ENCODE assay signal across 8 cellular contexts in genomic region chr2:232327089-232328037, GRCh38. TPM values are rescaled to one million over a fixed set of nuclear protein-coding genes. Genes with fewer than 3 reads are reported as not detected.
A peak's percentile ranks its signal among the peaks of the same experiment; 100 is the strongest.
DNase-seq lines count a peak whose midpoint lies in the region; ATAC-seq and TF ChIP-seq lines count a peak whose summit lies in the region.

No MANE protein-coding gene starts in this region.

- H3K27ac Mint-ChIP-seq in CD4-positive, alpha-beta memory T cell, result peak overlapping the region in 4 of 7 donors; percentile 41 to 77 (median 52)
- no peak overlapping the region for H3K27ac Mint-ChIP-seq in activated CD4-positive, alpha-beta memory T cell treated with anti-CD3 and anti-CD28 coated beads, Interleukin-2, amount 10 ng/mL, durations not matched to agents 7 days and 5 days
- peak overlapping the region in 1 of 2 donors; percentile 33 for H3K27ac Mint-ChIP-seq in effector memory CD8-positive, alpha-beta T cell
- no peak overlapping the region for H3K27ac Mint-ChIP-seq in mesothelial cell of epicardium

- no peaks in the 10 kb centered on the region for H3K36me3 ChIP-seq in CD4-positive, alpha-beta memory T cell (ENCODE audit: insufficient read depth, low read length)

- CTCF ChIA-PET in CD4-positive, alpha-beta memory T cell (lab: Charles Lee; ENCODE audit: partially characterized antibody), result interaction anchor here (0.9 to 5.3 kb wide), 18 partner anchors 9 to 421 kb away, joined by 3 to 52 read pairs (median 4); partner anchors contain the start of gene NPPC
- CTCF ChIA-PET in activated CD4-positive, alpha-beta memory T cell treated with anti-CD3 and anti-CD28 coated beads, Interleukin-2, amount 10 ng/mL, durations not matched to agents 7 days and 5 days (lab: Charles Lee), result interaction anchor here (0.6 to 4.6 kb wide), 16 partner anchors 11 to 427 kb away, joined by 3 to 29 read pairs (median 5); partner anchors contain the start of gene NPPC

- peaks cover 7 to 24% (median 10%) of the 10 kb centered on the region in 4 donors for H3K4me1 Mint-ChIP-seq in CD4-positive, alpha-beta memory T cell
- peaks cover 4% of the 10 kb centered on the region for H3K4me1 Mint-ChIP-seq in activated CD4-positive, alpha-beta memory T cell treated with anti-CD3 and anti-CD28 coated beads, Interleukin-2, amount 10 ng/mL, durations not matched to agents 7 days and 5 days
- peaks cover 7 to 8% of the 10 kb centered on the region in 2 donors for H3K4me1 Mint-ChIP-seq in effector memory CD8-positive, alpha-beta T cell (ENCODE audit: low read depth in 2 of 2)
- peaks cover 6% of the 10 kb centered on the region for H3K4me1 Mint-ChIP-seq in mesothelial cell of epicardium

- peak; percentile 46 for ATAC-seq in GM19467 (IDR thresholded peaks at IDR 0.05; ENCODE audit: unreplicated experiment)
- peak; percentile 96 for ATAC-seq in effector memory CD8-positive, alpha-beta T cell (replicated peaks)
- no peak for ATAC-seq in GM18519 (IDR thresholded peaks at IDR 0.05; ENCODE audit: low FRiP score, unreplicated experiment)

- peaks cover 13% of the 10 kb centered on the region for H3K4me1 ChIP-seq in CD4-positive, alpha-beta memory T cell (ENCODE audit: insufficient read depth, low read length)

- H3K9me3 ChIP-seq in CD4-positive, alpha-beta memory T cell (ENCODE audit: control insufficient read depth in 1 of 2, low read length in 2 of 2), result no peaks in the 10 kb centered on the region

- H3K9me3 Mint-ChIP-seq in CD4-positive, alpha-beta memory T cell, result no peaks in the 10 kb centered on the region
- H3K9me3 Mint-ChIP-seq in activated CD4-positive, alpha-beta memory T cell treated with anti-CD3 and anti-CD28 coated beads, Interleukin-2, amount 10 ng/mL, durations not matched to agents 7 days and 5 days, result no peaks in the 10 kb centered on the region
- no peaks in the 10 kb centered on the region for H3K9me3 Mint-ChIP-seq in effector memory CD8-positive, alpha-beta T cell
- H3K9me3 Mint-ChIP-seq in mesothelial cell of epicardium, result no peaks in the 10 kb centered on the region

- intact Hi-C loops in CD4-positive, alpha-beta memory T cell (cut with micrococcal nuclease), result loop anchor here (1.0 kb wide), 3 partner anchors 35 to 421 kb away; no protein-coding TSS in a partner anchor

- H3K27ac ChIP-seq in CD4-positive, alpha-beta memory T cell (ENCODE audit: low read depth, low read length), result no peak overlapping the region

- no peaks in the 10 kb centered on the region for H3K27me3 Mint-ChIP-seq in CD4-positive, alpha-beta memory T cell
- H3K27me3 Mint-ChIP-seq in activated CD4-positive, alpha-beta memory T cell treated with anti-CD3 and anti-CD28 coated beads, Interleukin-2, amount 10 ng/mL, durations not matched to agents 7 days and 5 days, result no peaks in the 10 kb centered on the region
- no peaks in the 10 kb centered on the region for H3K27me3 Mint-ChIP-seq in effector memory CD8-positive, alpha-beta T cell
- H3K27me3 Mint-ChIP-seq in mesothelial cell of epicardium (ENCODE audit: low read depth), result no peaks in the 10 kb centered on the region

- peak; percentile 73 to 85 (median 77) for DNase-seq in CD4-positive, alpha-beta memory T cell
- DNase-seq in MV-4-11 (lab: John Stamatoyannopoulos, UW) (peak; percentile 53), mesothelial cell of epicardium (ENCODE audit: low spot score in 2 of 2, unreplicated experiment in 2 of 2) (peak; percentile 40 to 89)
- peak; percentile 87 for DNase-seq in activated CD4-positive, alpha-beta memory T cell treated with anti-CD3 and anti-CD28 coated beads, Interleukin-2, amount 10 ng/mL, durations not matched to agents 7 days and 5 days
- peak; percentile 85 to 92 (median 85) for DNase-seq in effector memory CD8-positive, alpha-beta T cell
- peak; percentile 72 to 73 for DNase-seq in stimulated activated CD8-positive, alpha-beta memory T cell treated with anti-CD3 and anti-CD28 coated beads, Interleukin-4, amount 100 ng/mL, for 1 hour (ENCODE audit: low read depth in 2 of 2, low spot score in 1 of 2)

- H3K36me3 Mint-ChIP-seq in CD4-positive, alpha-beta memory T cell, result peaks cover 0 to 2% of the 10 kb centered on the region in 2 donors
- no peaks in the 10 kb centered on the region for H3K36me3 Mint-ChIP-seq in activated CD4-positive, alpha-beta memory T cell treated with anti-CD3 and anti-CD28 coated beads, Interleukin-2, amount 10 ng/mL, durations not matched to agents 7 days and 5 days (ENCODE audit: low read depth)
- peaks cover 7% of the 10 kb centered on the region for H3K36me3 Mint-ChIP-seq in effector memory CD8-positive, alpha-beta T cell (ENCODE audit: insufficient read depth)
- no peaks in the 10 kb centered on the region for H3K36me3 Mint-ChIP-seq in mesothelial cell of epicardium

- no peak overlapping the region for H3K4me3 ChIP-seq in CD4-positive, alpha-beta memory T cell (ENCODE audit: low read length in 2 of 2)

- no peaks in the 10 kb centered on the region for H3K27me3 ChIP-seq in CD4-positive, alpha-beta memory T cell (ENCODE audit: insufficient read depth, low read length)

- TF ChIP-seq CTCF in mesothelial cell of epicardium (IDR thresholded peaks at IDR 0.05; ENCODE audit: unreplicated experiment), result peak; percentile 80

- POLR2A ChIA-PET in CD4-positive, alpha-beta memory T cell (lab: Charles Lee; ENCODE audit: partially characterized antibody), result no interaction called here
- POLR2A ChIA-PET in activated CD4-positive, alpha-beta memory T cell treated with anti-CD3 and anti-CD28 coated beads, Interleukin-2, amount 10 ng/mL, durations not matched to agents 7 days and 5 days (lab: Charles Lee), result no interaction called here

- no peak overlapping the region for H3K4me3 Mint-ChIP-seq in CD4-positive, alpha-beta memory T cell
- H3K4me3 Mint-ChIP-seq in activated CD4-positive, alpha-beta memory T cell treated with anti-CD3 and anti-CD28 coated beads, Interleukin-2, amount 10 ng/mL, durations not matched to agents 7 days and 5 days, result no peak overlapping the region
- no peak overlapping the region for H3K4me3 Mint-ChIP-seq in effector memory CD8-positive, alpha-beta T cell
- H3K4me3 Mint-ChIP-seq in mesothelial cell of epicardium, result no peak overlapping the region

RNA-seq across cellular contexts. Expression of gene ALPP, which starts 51.2 kb away (rescaled TPM):
- total RNA-seq in CD4-positive, alpha-beta memory T cell, result not detected
- polyA plus RNA-seq in CD4-positive, alpha-beta memory T cell, result not detected
- not detected for total RNA-seq in activated CD4-positive, alpha-beta memory T cell treated with anti-CD3 and anti-CD28 coated beads, Interleukin-2, amount 10 ng/mL, durations not matched to agents 7 days and 5 days
- not detected in 3 replicates for total RNA-seq in mesothelial cell of epicardium

Comparison
In these comparisons a context has a peak if more than half of its experiments do, and no peak if none do; other contexts are left out.
1. H3K27ac Mint-ChIP-seq: peak in CD4-positive, alpha-beta memory T cell (4 of 7); none in activated CD4-positive, alpha-beta memory T cell treated with anti-CD3 and anti-CD28 coated beads, Interleukin-2, amount 10 ng/mL, durations not matched to agents 7 days and 5 days (single experiment) and mesothelial cell of epicardium (single experiment).
2. Peak in every context shown above with its lines, with median percentiles within 50 percentile points of each other: DNase-seq.